In the genomic region with DNA sequence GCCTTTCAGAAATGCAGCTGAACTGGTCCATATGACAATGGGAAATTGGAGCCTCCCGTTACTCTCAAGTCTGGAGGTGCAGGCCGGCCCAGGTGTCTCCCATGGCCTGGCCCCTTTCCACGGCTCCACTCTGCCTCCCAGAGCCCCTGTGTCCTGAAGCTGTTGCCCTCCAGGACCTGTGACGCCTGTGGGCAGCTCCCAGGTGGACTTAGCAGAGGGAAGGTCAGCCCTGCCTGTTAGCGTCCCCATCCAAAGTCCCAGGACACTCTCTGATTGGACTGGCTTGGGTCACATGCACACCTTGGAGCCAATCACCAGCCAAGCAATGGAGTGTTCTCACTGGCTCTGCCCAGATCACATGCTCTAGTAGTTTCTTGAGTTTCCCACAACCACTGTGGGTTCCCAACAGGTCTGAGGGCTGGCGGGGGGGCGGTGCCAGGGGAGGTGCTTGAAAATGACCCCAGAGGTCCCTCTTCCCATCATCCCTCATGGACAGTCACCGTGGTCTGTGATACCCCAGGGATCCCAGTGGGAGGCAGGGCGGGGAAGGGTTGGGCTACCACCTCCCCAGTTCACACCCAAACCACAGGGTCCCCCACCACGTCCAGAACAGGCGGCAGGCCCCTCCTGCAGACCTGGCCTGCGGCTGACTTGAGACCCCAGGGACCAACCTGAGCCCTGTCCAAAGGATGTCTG, we compare ENCODE assay signal across 20 cellular contexts.
DNase-seq lines count a peak whose midpoint lies in the region; ATAC-seq and TF ChIP-seq lines count a peak whose summit lies in the region.
"Had no signal": no experiment of that assay in that cellular context is flagged by ENCODE, and none has a peak within 500 bp of the region (broad histone marks: within the 10 kb centered on the region; RNA-seq: fewer than 3 reads in every experiment).

No MANE protein-coding gene starts in this region.

- no peak overlapping the region for H3K4me3 Mint-ChIP-seq in activated naive CD8-positive, alpha-beta T cell treated with anti-CD3 and anti-CD28 coated beads, Interleukin-2, amount 10 ng/mL, durations not matched to agents 7 days and 5 days
- H3K4me3 Mint-ChIP-seq in activated naive CD8-positive, alpha-beta T cell treated with anti-CD3 and anti-CD28 coated beads for 36 hours: no peak overlapping the region
- no peak overlapping the region for H3K4me3 Mint-ChIP-seq in WTC11
- H3K4me3 Mint-ChIP-seq: CD4-positive, alpha-beta T cell had no signal

- H3K9me3 Mint-ChIP-seq in activated naive CD8-positive, alpha-beta T cell treated with anti-CD3 and anti-CD28 coated beads, Interleukin-2, amount 10 ng/mL, durations not matched to agents 7 days and 5 days: no peaks in the 10 kb centered on the region
- no peaks in the 10 kb centered on the region for H3K9me3 Mint-ChIP-seq in activated naive CD8-positive, alpha-beta T cell treated with anti-CD3 and anti-CD28 coated beads for 36 hours
- peaks cover 4% of the 10 kb centered on the region for H3K9me3 Mint-ChIP-seq in WTC11
- H3K9me3 Mint-ChIP-seq: CD4-positive, alpha-beta T cell had no signal

- no peaks in the 10 kb centered on the region for H3K36me3 ChIP-seq in left lung
- H3K36me3 ChIP-seq: BE2C, HAP-1 had no signal

- no peaks in the 10 kb centered on the region for H3K36me3 Mint-ChIP-seq in activated naive CD8-positive, alpha-beta T cell treated with anti-CD3 and anti-CD28 coated beads, Interleukin-2, amount 10 ng/mL, durations not matched to agents 7 days and 5 days
- H3K36me3 Mint-ChIP-seq in activated naive CD8-positive, alpha-beta T cell treated with anti-CD3 and anti-CD28 coated beads for 36 hours: no peaks in the 10 kb centered on the region
- H3K36me3 Mint-ChIP-seq in WTC11: 0 out of 2 replicates have a peak, but pooled peaks cover 2% of the 10 kb centered on the region

- CTCF ChIA-PET in WTC11 (lab: Charles Lee): no interaction called here

- no peak for ATAC-seq in activated naive CD8-positive, alpha-beta T cell treated with anti-CD3 and anti-CD28 coated beads, Interleukin-2, amount 10 ng/mL, durations not matched to agents 7 days and 5 days (ENCODE audit: low read depth)
- no peak for ATAC-seq in WTC11
- no peak for ATAC-seq in left lung
- no peak for ATAC-seq in stimulated activated naive CD8-positive, alpha-beta T cell treated with anti-CD3 and anti-CD28 coated beads, Interleukin-15, Interleukin-2, amounts not matched to agents 100 U/mL and 50 U/mL, for 24 hours

- intact Hi-C loops in left lung (cut with DNase I) (no loop called here), posterior vena cava (cut with DNase I) (no loop called here)

- DNase-seq in activated naive CD8-positive, alpha-beta T cell treated with anti-CD3 and anti-CD28 coated beads, Interleukin-2, amount 10 ng/mL, durations not matched to agents 7 days and 5 days: peak; percentile 1
- DNase-seq in activated naive CD8-positive, alpha-beta T cell treated with anti-CD3 and anti-CD28 coated beads for 36 hours: no peak
- DNase-seq in WTC11 (ENCODE audit: low spot score): no peak
- DNase-seq in left lung: peak; percentile 17 to 48
- peak; percentile 66 for DNase-seq in posterior vena cava (ENCODE audit: low spot score)
- no peak for DNase-seq in OCI-M1 (lab: John Stamatoyannopoulos, UW)
- DNase-seq in stimulated activated naive CD8-positive, alpha-beta T cell treated with anti-CD3 and anti-CD28 coated beads, Interleukin-15, Interleukin-2, amounts not matched to agents 100 U/mL and 50 U/mL, for 24 hours: no peak
- no peak for DNase-seq in NCI-H2171 treated with DMSO at 0.1 percent for 48 hours (lab: John Stamatoyannopoulos, UW)
- DNase-seq: 8988T; BE2C; CD4-positive, alpha-beta T cell; DMS153; GF-D8; KBM-7; NCI-H1105 treated with DMSO at 0.1 percent for 48 hours; NCI-H1694; NCI-H2081 treated with DMSO at 0.1 percent for 48 hours; NK-92 treated with Interleukin-12 subunit alpha and Interleukin-12 subunit beta, amount 100 ng/mL, for 24 hours; SIG-M5 had no signal

- H3K27me3 Mint-ChIP-seq in activated naive CD8-positive, alpha-beta T cell treated with anti-CD3 and anti-CD28 coated beads, Interleukin-2, amount 10 ng/mL, durations not matched to agents 7 days and 5 days: peaks cover 3% of the 10 kb centered on the region
- no peaks in the 10 kb centered on the region for H3K27me3 Mint-ChIP-seq in activated naive CD8-positive, alpha-beta T cell treated with anti-CD3 and anti-CD28 coated beads for 36 hours
- no peaks in the 10 kb centered on the region for H3K27me3 Mint-ChIP-seq in WTC11 (ENCODE audit: low read depth)
- H3K27me3 Mint-ChIP-seq: CD4-positive, alpha-beta T cell had no signal

- peaks cover 2% of the 10 kb centered on the region for H3K4me1 Mint-ChIP-seq in activated naive CD8-positive, alpha-beta T cell treated with anti-CD3 and anti-CD28 coated beads, Interleukin-2, amount 10 ng/mL, durations not matched to agents 7 days and 5 days
- H3K4me1 Mint-ChIP-seq in activated naive CD8-positive, alpha-beta T cell treated with anti-CD3 and anti-CD28 coated beads for 36 hours: no peaks in the 10 kb centered on the region
- peaks cover 5% of the 10 kb centered on the region for H3K4me1 Mint-ChIP-seq in WTC11

- no peak for TF ChIP-seq CTCF in WTC11 (IDR thresholded peaks at IDR 0.05)
- no peak for TF ChIP-seq CTCF in left lung (IDR thresholded peaks at IDR 0.05)

- H3K4me1 ChIP-seq in left lung: no peaks in the 10 kb centered on the region
- H3K4me1 ChIP-seq: BE2C, HAP-1 had no signal

- H3K27me3 ChIP-seq in left lung: peaks cover 0 to 38% of the 10 kb centered on the region in 2 donors
- H3K27me3 ChIP-seq: BE2C had no signal

- no peak overlapping the region for H3K27ac Mint-ChIP-seq in activated naive CD8-positive, alpha-beta T cell treated with anti-CD3 and anti-CD28 coated beads, Interleukin-2, amount 10 ng/mL, durations not matched to agents 7 days and 5 days
- no peak overlapping the region for H3K27ac Mint-ChIP-seq in activated naive CD8-positive, alpha-beta T cell treated with anti-CD3 and anti-CD28 coated beads for 36 hours
- H3K27ac Mint-ChIP-seq in WTC11: no peak overlapping the region
- H3K27ac Mint-ChIP-seq: CD4-positive, alpha-beta T cell had no signal

- POLR2A ChIA-PET in activated naive CD8-positive, alpha-beta T cell treated with anti-CD3 and anti-CD28 coated beads, Interleukin-2, amount 10 ng/mL, durations not matched to agents 7 days and 5 days (lab: Charles Lee): no interaction called here
- POLR2A ChIA-PET in WTC11 (lab: Charles Lee): no interaction called here

- peaks cover 0 to 12% of the 10 kb centered on the region in 2 donors for H3K9me3 ChIP-seq in left lung
- H3K9me3 ChIP-seq: BE2C, HAP-1 had no signal

- no peak overlapping the region for H3K27ac ChIP-seq in left lung

- no peak overlapping the region for H3K4me3 ChIP-seq in left lung
- H3K4me3 ChIP-seq: HAP-1 had no signal

TF ChIP-seq in WTC11, 78 proteins besides CTCF, POLR2A, EP300 and RAD21:
- TF ChIP-seq GABPB1 (CRISPR knock-in tag; IDR thresholded peaks at IDR 0.05) (no peak), ZNF138 (CRISPR knock-in tag; conservative IDR thresholded peaks at IDR 0.05) (no peak), SP1 (CRISPR knock-in tag; conservative IDR thresholded peaks at IDR 0.05) (no peak)
- TF ChIP-seq, protein P1, sequence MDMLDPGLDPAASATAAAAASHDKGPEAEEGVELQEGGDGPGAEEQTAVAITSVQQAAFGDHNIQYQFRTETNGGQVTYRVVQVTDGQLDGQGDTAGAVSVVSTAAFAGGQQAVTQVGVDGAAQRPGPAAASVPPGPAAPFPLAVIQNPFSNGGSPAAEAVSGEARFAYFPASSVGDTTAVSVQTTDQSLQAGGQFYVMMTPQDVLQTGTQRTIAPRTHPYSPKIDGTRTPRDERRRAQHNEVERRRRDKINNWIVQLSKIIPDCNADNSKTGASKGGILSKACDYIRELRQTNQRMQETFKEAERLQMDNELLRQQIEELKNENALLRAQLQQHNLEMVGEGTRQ (CRISPR knock-in tag; IDR thresholded peaks at IDR 0.05): peak; percentile 54
- TF ChIP-seq, protein P2, sequence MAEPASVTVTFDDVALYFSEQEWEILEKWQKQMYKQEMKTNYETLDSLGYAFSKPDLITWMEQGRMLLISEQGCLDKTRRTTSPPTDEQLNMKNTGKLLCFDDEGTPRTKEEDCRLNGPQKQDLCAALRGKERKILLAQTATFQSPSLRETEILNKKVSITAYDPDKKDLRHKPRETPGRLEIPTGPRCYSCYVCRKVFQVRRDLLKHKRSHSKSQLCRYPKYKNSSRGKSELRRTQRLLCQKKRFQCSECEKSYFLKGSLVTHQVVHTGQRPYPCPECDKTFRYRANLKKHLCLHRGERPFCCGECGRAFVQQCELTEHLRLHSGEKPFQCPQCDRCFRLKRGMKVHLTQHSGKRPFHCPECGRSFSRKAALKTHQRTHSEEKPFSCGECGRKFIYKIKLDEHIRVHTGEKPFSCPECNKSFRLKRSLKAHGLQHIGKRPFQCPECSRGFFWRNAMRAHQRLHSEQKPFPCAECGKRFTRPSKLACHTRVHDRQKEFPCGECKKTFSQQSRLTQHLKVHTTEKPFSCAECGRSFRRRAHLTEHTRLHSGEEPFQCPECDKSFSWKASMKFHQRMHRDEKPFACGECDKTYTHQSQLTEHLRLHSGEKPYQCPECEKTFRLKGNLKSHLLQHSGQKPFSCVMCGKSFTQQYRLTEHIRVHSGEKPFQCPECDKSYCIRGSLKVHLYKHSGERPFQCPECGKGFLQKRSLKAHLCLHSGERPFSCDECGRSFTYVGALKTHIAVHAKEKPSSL (CRISPR knock-in tag; conservative IDR thresholded peaks at IDR 0.05): no peak

Comparison
In these comparisons a context has a peak if more than half of its experiments do, and no peak if none do; other contexts are left out.
1. DNase-seq: peak in activated naive CD8-positive, alpha-beta T cell treated with anti-CD3 and anti-CD28 coated beads, Interleukin-2, amount 10 ng/mL, durations not matched to agents 7 days and 5 days (single experiment), left lung (2 of 2) and posterior vena cava (single experiment); none in activated naive CD8-positive, alpha-beta T cell treated with anti-CD3 and anti-CD28 coated beads for 36 hours (single experiment), WTC11 (single experiment), OCI-M1 (single experiment), stimulated activated naive CD8-positive, alpha-beta T cell treated with anti-CD3 and anti-CD28 coated beads, Interleukin-15, Interleukin-2, amounts not matched to agents 100 U/mL and 50 U/mL, for 24 hours (single experiment) and NCI-H2171 treated with DMSO at 0.1 percent for 48 hours (single experiment).